In the genomic region with DNA sequence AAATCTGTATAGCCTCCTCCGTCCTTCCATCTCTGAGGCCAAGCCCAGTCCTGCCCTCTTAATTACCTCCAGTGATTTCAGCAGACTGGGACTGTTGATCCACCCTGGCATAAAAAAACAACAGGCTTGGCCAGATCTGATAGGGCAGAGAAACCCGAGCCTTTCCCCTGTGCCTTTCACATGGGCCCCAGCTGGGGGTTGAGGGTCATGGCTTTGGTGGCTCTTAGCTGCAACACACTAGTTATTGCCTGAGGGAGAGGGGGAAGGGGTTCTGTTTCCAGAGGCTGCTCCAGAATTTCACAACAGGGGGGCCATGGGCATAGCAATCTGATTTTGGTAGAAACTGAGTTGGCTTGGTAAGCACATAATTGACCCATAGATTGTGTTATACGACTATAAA, we compare ENCODE assay signal across 18 cellular contexts. TPM values are rescaled to one million over a fixed set of nuclear protein-coding genes. Genes with fewer than 3 reads are reported as not detected.
DNase-seq lines count a peak whose midpoint lies in the region; ATAC-seq, FAIRE-seq and TF ChIP-seq lines count a peak whose summit lies in the region.
"Had no signal": no experiment of that assay in that cellular context is flagged by ENCODE, and none has a peak within 500 bp of the region (broad histone marks: within the 10 kb centered on the region; RNA-seq: fewer than 3 reads in every experiment).

No MANE protein-coding gene starts in this region.

- POLR2A ChIA-PET in activated CD4-positive, alpha-beta memory T cell treated with anti-CD3 and anti-CD28 coated beads for 36 hours (lab: Charles Lee): no interaction called here

- no peaks in the 10 kb centered on the region for H3K9me3 ChIP-seq in RWPE2 (ENCODE audit: severe bottlenecking)

- H3K27ac ChIP-seq in RWPE2 (ENCODE audit: poor library complexity, severe bottlenecking): no peak overlapping the region

- no peak overlapping the region for H3K4me3 Mint-ChIP-seq in activated CD4-positive, alpha-beta memory T cell treated with anti-CD3 and anti-CD28 coated beads for 36 hours
- H3K4me3 Mint-ChIP-seq: stimulated activated naive CD8-positive, alpha-beta T cell treated with anti-CD3 and anti-CD28 coated beads, Interleukin-15, Interleukin-2, amounts not matched to agents 100 ng/mL and 50 ng/mL, for 24 hours; T-helper 1 cell treated with Interleukin-12 subunit alpha and Interleukin-12 subunit beta and Interleukin-4 antibody, amounts not matched to agents 30 μg/mL and 1 μg/mL, for 36 hours had no signal

- H3K4me1 Mint-ChIP-seq in activated CD4-positive, alpha-beta memory T cell treated with anti-CD3 and anti-CD28 coated beads for 36 hours (ENCODE audit: low read depth): peaks cover 2% of the 10 kb centered on the region

- no peaks in the 10 kb centered on the region for H3K27me3 ChIP-seq in RWPE2 (ENCODE audit: insufficient read depth, poor library complexity, severe bottlenecking)

- peaks cover 19% of the 10 kb centered on the region for H3K27me3 Mint-ChIP-seq in activated CD4-positive, alpha-beta memory T cell treated with anti-CD3 and anti-CD28 coated beads for 36 hours

- no peaks in the 10 kb centered on the region for H3K36me3 Mint-ChIP-seq in activated CD4-positive, alpha-beta memory T cell treated with anti-CD3 and anti-CD28 coated beads for 36 hours

- FAIRE-seq in GM19239 (lab: Jason Lieb, UNC): no peak
- FAIRE-seq: K562 had no signal

- CTCF ChIA-PET in activated CD4-positive, alpha-beta memory T cell treated with anti-CD3 and anti-CD28 coated beads for 36 hours (lab: Charles Lee): no interaction called here

- H3K27ac Mint-ChIP-seq in activated CD4-positive, alpha-beta memory T cell treated with anti-CD3 and anti-CD28 coated beads for 36 hours: no peak overlapping the region
- H3K27ac Mint-ChIP-seq: stimulated activated naive CD8-positive, alpha-beta T cell treated with anti-CD3 and anti-CD28 coated beads, Interleukin-15, Interleukin-2, amounts not matched to agents 100 ng/mL and 50 ng/mL, for 24 hours; T-helper 1 cell treated with Interleukin-12 subunit alpha and Interleukin-12 subunit beta and Interleukin-4 antibody, amounts not matched to agents 30 μg/mL and 1 μg/mL, for 36 hours had no signal

- no peaks in the 10 kb centered on the region for H3K9me3 Mint-ChIP-seq in activated CD4-positive, alpha-beta memory T cell treated with anti-CD3 and anti-CD28 coated beads for 36 hours
- H3K9me3 Mint-ChIP-seq: stimulated activated naive CD8-positive, alpha-beta T cell treated with anti-CD3 and anti-CD28 coated beads, Interleukin-15, Interleukin-2, amounts not matched to agents 100 ng/mL and 50 ng/mL, for 24 hours had no signal

- no peaks in the 10 kb centered on the region for H3K36me3 ChIP-seq in RWPE2 (ENCODE audit: low read depth)

- no peak for TF ChIP-seq CTCF in RWPE2 (IDR thresholded peaks at IDR 0.05; ENCODE audit: poor library complexity, severe bottlenecking)

- DNase-seq in HuH-7.5 (ENCODE audit: low spot score): peak; percentile 40
- DNase-seq in RWPE2 (ENCODE audit: low spot score): no peak
- DNase-seq in islet precursor cell: peak; percentile 83
- DNase-seq in retina: peak; percentile 29
- DNase-seq in NCI-H2029 (lab: John Stamatoyannopoulos, UW): no peak
- DNase-seq in activated CD4-positive, alpha-beta memory T cell treated with anti-CD3 and anti-CD28 coated beads for 36 hours: no peak
- DNase-seq in GM19239 (ENCODE audit: insufficient read length, low spot score): no peak
- DNase-seq: AML-193, dermis blood vessel endothelial cell, HCEC 1CT, NCI-H1105 treated with DMSO at 0.1 percent for 48 hours, NCI-H524 treated with DMSO at 0.1 percent for 48 hours had no signal

- ATAC-seq in RWPE2 (ENCODE audit: low read depth) (peak; percentile 36; the same call in 1 of the 3 replicates), GM18502 (IDR thresholded peaks at IDR 0.05; ENCODE audit: poor library complexity, unreplicated experiment) (no peak)
- ATAC-seq: K562 had no signal

- no peak overlapping the region for H3K4me3 ChIP-seq in RWPE2 (ENCODE audit: severe bottlenecking)
- H3K4me3 ChIP-seq: K562, lung, smooth muscle cell had no signal

- no peaks in the 10 kb centered on the region for H3K4me1 ChIP-seq in RWPE2 (ENCODE audit: insufficient read depth, poor library complexity, severe bottlenecking)

- intact Hi-C loops in activated CD4-positive, alpha-beta memory T cell treated with anti-CD3 and anti-CD28 coated beads for 36 hours (cut with micrococcal nuclease): no loop called here

RNA-seq across cellular contexts. Expression of a gene that starts 21.2 kb away (rescaled TPM):
- 10 to 100 TPM; 54.0 to 55.7 TPM for total RNA-seq in activated CD4-positive, alpha-beta memory T cell treated with anti-CD3 and anti-CD28 coated beads for 36 hours

Comparison
In these comparisons a context has a peak if more than half of its experiments do, and no peak if none do; other contexts are left out.
1. DNase-seq: peak in HuH-7.5 (single experiment), islet precursor cell (single experiment) and retina (single experiment); none in RWPE2 (single experiment), NCI-H2029 (single experiment), activated CD4-positive, alpha-beta memory T cell treated with anti-CD3 and anti-CD28 coated beads for 36 hours (single experiment) and GM19239 (single experiment).